In the genomic region with DNA sequence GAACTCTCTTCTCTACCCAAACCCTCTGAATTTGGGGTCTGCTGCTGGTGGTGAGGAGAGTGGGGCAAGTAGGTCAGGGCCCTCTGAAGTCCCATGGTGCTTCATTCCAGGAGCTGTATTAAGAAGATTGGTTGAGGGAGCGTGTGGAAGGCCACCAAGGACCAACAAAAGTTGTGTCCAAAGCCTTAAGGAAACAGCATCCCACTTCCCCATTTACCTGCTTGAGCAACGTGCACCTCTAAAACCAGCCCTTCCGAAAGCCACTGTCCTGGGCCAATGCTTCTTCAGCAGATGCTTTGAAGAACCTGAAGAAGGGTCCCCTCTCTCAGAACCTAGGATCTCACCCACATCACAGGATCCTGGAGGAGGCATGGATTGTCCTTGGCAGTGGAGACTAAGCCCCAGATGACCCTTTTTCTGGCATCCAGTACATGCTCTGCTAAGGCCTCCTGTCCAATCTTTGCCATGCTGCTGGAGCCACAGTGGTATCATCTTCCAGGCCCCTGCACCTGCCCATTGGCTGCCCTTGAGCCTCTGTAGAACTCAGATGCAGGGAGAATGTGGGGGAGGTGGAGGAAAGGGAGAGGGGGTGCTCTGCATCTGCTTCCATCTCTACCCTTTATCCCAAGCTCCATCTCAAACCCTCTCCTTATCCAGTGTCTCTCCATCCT, we compare ENCODE assay signal across 11 cellular contexts. TPM values are rescaled to one million over a fixed set of nuclear protein-coding genes. Genes with fewer than 3 reads are reported as not detected.
DNase-seq lines count a peak whose midpoint lies in the region; ATAC-seq and TF ChIP-seq lines count a peak whose summit lies in the region.
"Had no signal": no experiment of that assay in that cellular context is flagged by ENCODE, and none has a peak within 500 bp of the region (broad histone marks: within the 10 kb centered on the region; RNA-seq: fewer than 3 reads in every experiment).

No MANE protein-coding gene starts in this region.

- ATAC-seq in natural killer cell treated with Interleukin-12 subunit alpha and Interleukin-12 subunit beta and Interleukin-15 and Interleukin-18, amount 100 ng/mL, for 72 hours = no peak
- ATAC-seq in upper lobe of left lung (ENCODE audit: low FRiP score in 2 of 2) (no peak), GM21717 (IDR thresholded peaks at IDR 0.05; ENCODE audit: unreplicated experiment) (no peak), HG02623 (IDR thresholded peaks at IDR 0.05; ENCODE audit: unreplicated experiment) (no peak), HG03520 (IDR thresholded peaks at IDR 0.05; ENCODE audit: unreplicated experiment) (no peak)
- ATAC-seq: stimulated activated memory B cell treated with anti-CD40 and anti-IgM and Interleukin-4, amounts not matched to agents 10 μg/mL and 1 μg/mL and 100 μg/mL, for 72 hours had no signal

- peaks cover 88% of the 10 kb centered on the region for H3K4me1 Mint-ChIP-seq in activated naive CD8-positive, alpha-beta T cell (ENCODE audit: low read depth)
- peaks cover 81% of the 10 kb centered on the region for H3K4me1 Mint-ChIP-seq in activated naive CD8-positive, alpha-beta T cell treated with anti-CD3 and anti-CD28 coated beads for 36 hours
- H3K4me1 Mint-ChIP-seq in natural killer cell treated with Interleukin-12 subunit alpha and Interleukin-12 subunit beta and Interleukin-15 and Interleukin-18, amount 100 ng/mL, for 72 hours (ENCODE audit: low read depth in 2 of 2) = peaks cover 62 to 66% of the 10 kb centered on the region in 2 donors

- H3K27ac Mint-ChIP-seq in activated naive CD8-positive, alpha-beta T cell = peak overlapping the region; percentile 52
- no peak overlapping the region for H3K27ac Mint-ChIP-seq in activated naive CD8-positive, alpha-beta T cell treated with anti-CD3 and anti-CD28 coated beads for 36 hours
- H3K27ac Mint-ChIP-seq in natural killer cell treated with Interleukin-12 subunit alpha and Interleukin-12 subunit beta and Interleukin-15 and Interleukin-18, amount 100 ng/mL, for 72 hours = peak overlapping the region; percentile 29 to 77
- H3K27ac Mint-ChIP-seq: activated naive CD4-positive, alpha-beta T cell treated with anti-CD3 and anti-CD28 coated beads for 36 hours; stimulated activated memory B cell treated with anti-CD40 and anti-IgM and Interleukin-4, amounts not matched to agents 10 μg/mL and 1 μg/mL and 100 μg/mL, for 72 hours had no signal

- peaks cover 97 to 100% (median 99%) of the 10 kb centered on the region in 4 donors for H3K4me1 ChIP-seq in upper lobe of left lung

- no peaks in the 10 kb centered on the region for H3K27me3 Mint-ChIP-seq in activated naive CD8-positive, alpha-beta T cell
- no peaks in the 10 kb centered on the region for H3K27me3 Mint-ChIP-seq in activated naive CD8-positive, alpha-beta T cell treated with anti-CD3 and anti-CD28 coated beads for 36 hours
- H3K27me3 Mint-ChIP-seq in natural killer cell treated with Interleukin-12 subunit alpha and Interleukin-12 subunit beta and Interleukin-15 and Interleukin-18, amount 100 ng/mL, for 72 hours = no peaks in the 10 kb centered on the region
- H3K27me3 Mint-ChIP-seq: stimulated activated memory B cell treated with anti-CD40 and anti-IgM and Interleukin-4, amounts not matched to agents 10 μg/mL and 1 μg/mL and 100 μg/mL, for 72 hours had no signal

- no peaks in the 10 kb centered on the region for H3K36me3 Mint-ChIP-seq in activated naive CD8-positive, alpha-beta T cell
- H3K36me3 Mint-ChIP-seq in activated naive CD8-positive, alpha-beta T cell treated with anti-CD3 and anti-CD28 coated beads for 36 hours = no peaks in the 10 kb centered on the region
- H3K36me3 Mint-ChIP-seq in natural killer cell treated with Interleukin-12 subunit alpha and Interleukin-12 subunit beta and Interleukin-15 and Interleukin-18, amount 100 ng/mL, for 72 hours = no peaks in the 10 kb centered on the region
- H3K36me3 Mint-ChIP-seq: stimulated activated memory B cell treated with anti-CD40 and anti-IgM and Interleukin-4, amounts not matched to agents 10 μg/mL and 1 μg/mL and 100 μg/mL, for 72 hours had no signal

- no peak for DNase-seq in activated naive CD8-positive, alpha-beta T cell treated with anti-CD3 and anti-CD28 coated beads for 36 hours
- DNase-seq in ecto neural progenitor cell (ENCODE audit: low spot score) (peak; percentile 47), upper lobe of left lung (no peak)
- no peak for DNase-seq in natural killer cell treated with Interleukin-12 subunit alpha and Interleukin-12 subunit beta and Interleukin-15 and Interleukin-18, amount 100 ng/mL, for 72 hours (ENCODE audit: low spot score)
- DNase-seq: activated naive CD4-positive, alpha-beta T cell treated with anti-CD3 and anti-CD28 coated beads for 36 hours; NCI-H2029 treated with DMSO at 0.1 percent for 48 hours had no signal

- no peak for TF ChIP-seq CTCF in upper lobe of left lung (IDR thresholded peaks at IDR 0.05)

- H3K36me3 ChIP-seq in upper lobe of left lung = no peaks in the 10 kb centered on the region

- WGBS in upper lobe of left lung, 2 donors = 70 to 85% methylated on average over 3 of the region's 3 CpGs

- no peaks in the 10 kb centered on the region for H3K9me3 ChIP-seq in upper lobe of left lung

- peak overlapping the region; percentile 36 for H3K4me3 Mint-ChIP-seq in activated naive CD8-positive, alpha-beta T cell
- H3K4me3 Mint-ChIP-seq in activated naive CD8-positive, alpha-beta T cell treated with anti-CD3 and anti-CD28 coated beads for 36 hours = no peak overlapping the region
- H3K4me3 Mint-ChIP-seq in natural killer cell treated with Interleukin-12 subunit alpha and Interleukin-12 subunit beta and Interleukin-15 and Interleukin-18, amount 100 ng/mL, for 72 hours = peak overlapping the region; percentile 8
- H3K4me3 Mint-ChIP-seq: activated naive CD4-positive, alpha-beta T cell treated with anti-CD3 and anti-CD28 coated beads for 36 hours; stimulated activated memory B cell treated with anti-CD40 and anti-IgM and Interleukin-4, amounts not matched to agents 10 μg/mL and 1 μg/mL and 100 μg/mL, for 72 hours had no signal

- no peaks in the 10 kb centered on the region for H3K9me3 Mint-ChIP-seq in activated naive CD8-positive, alpha-beta T cell (ENCODE audit: low read depth)
- no peaks in the 10 kb centered on the region for H3K9me3 Mint-ChIP-seq in activated naive CD8-positive, alpha-beta T cell treated with anti-CD3 and anti-CD28 coated beads for 36 hours
- no peaks in the 10 kb centered on the region for H3K9me3 Mint-ChIP-seq in natural killer cell treated with Interleukin-12 subunit alpha and Interleukin-12 subunit beta and Interleukin-15 and Interleukin-18, amount 100 ng/mL, for 72 hours
- H3K9me3 Mint-ChIP-seq: activated naive CD4-positive, alpha-beta T cell treated with anti-CD3 and anti-CD28 coated beads for 36 hours; stimulated activated memory B cell treated with anti-CD40 and anti-IgM and Interleukin-4, amounts not matched to agents 10 μg/mL and 1 μg/mL and 100 μg/mL, for 72 hours had no signal

- H3K27ac ChIP-seq in upper lobe of left lung = peak overlapping the region; percentile 91 to 97 (median 93)

- TF ChIP-seq POLR2A in upper lobe of left lung (IDR thresholded peaks at IDR 0.05) = no peak

- no peak for TF ChIP-seq EP300 in upper lobe of left lung (IDR thresholded peaks at IDR 0.05)

- no peaks in the 10 kb centered on the region for H3K27me3 ChIP-seq in upper lobe of left lung

- no peak overlapping the region for H3K4me3 ChIP-seq in upper lobe of left lung

RNA-seq across cellular contexts. Expression of a gene that starts 5.8 kb away (rescaled TPM):
- 1 to 10 TPM; 4.8 to 5.8 TPM for total RNA-seq in activated naive CD8-positive, alpha-beta T cell treated with anti-CD3 and anti-CD28 coated beads for 36 hours
- total RNA-seq in natural killer cell treated with Interleukin-12 subunit alpha and Interleukin-12 subunit beta and Interleukin-15 and Interleukin-18, amount 100 ng/mL, for 72 hours = 1 to 10 TPM; 1.4 to 5.4 TPM
- 10 to 100 TPM in 5 of 6 donors, 1 to 10 TPM in 1; 3.8 to 24.7 (median 15.8) TPM for total RNA-seq in upper lobe of left lung

RNA-seq across cellular contexts. Expression of a gene that starts 15.5 kb away (rescaled TPM):
- 10 to 100 TPM; 62.7 to 66.7 TPM for total RNA-seq in activated naive CD8-positive, alpha-beta T cell treated with anti-CD3 and anti-CD28 coated beads for 36 hours
- 100 to 1,000 TPM in 1 of 2 donors, 10 to 100 TPM in 1; 79.8 to 102 TPM for total RNA-seq in natural killer cell treated with Interleukin-12 subunit alpha and Interleukin-12 subunit beta and Interleukin-15 and Interleukin-18, amount 100 ng/mL, for 72 hours
- total RNA-seq in upper lobe of left lung = 100 to 1,000 TPM in 3 of 6 donors, 10 to 100 TPM in 3; 57.6 to 240 (median 97.0) TPM

RNA-seq across cellular contexts. Expression of a gene that starts 34.1 kb away (rescaled TPM):
- total RNA-seq in activated naive CD8-positive, alpha-beta T cell treated with anti-CD3 and anti-CD28 coated beads for 36 hours = 10 to 100 TPM; 74.5 to 77.0 TPM
- total RNA-seq in natural killer cell treated with Interleukin-12 subunit alpha and Interleukin-12 subunit beta and Interleukin-15 and Interleukin-18, amount 100 ng/mL, for 72 hours = 100 to 1,000 TPM in 1 of 2 donors, 10 to 100 TPM in 1; 83.1 to 101 TPM
- 100 to 1,000 TPM in 2 of 6 donors, 10 to 100 TPM in 4; 52.2 to 141 (median 75.0) TPM for total RNA-seq in upper lobe of left lung

RNA-seq across cellular contexts. Expression of a gene that starts 43.5 kb away (rescaled TPM):
- 10 to 100 TPM; 11.4 to 12.1 TPM for total RNA-seq in activated naive CD8-positive, alpha-beta T cell treated with anti-CD3 and anti-CD28 coated beads for 36 hours
- 10 to 100 TPM in 1 of 2 donors, 1 to 10 TPM in 1; 4.9 to 10.9 TPM for total RNA-seq in natural killer cell treated with Interleukin-12 subunit alpha and Interleukin-12 subunit beta and Interleukin-15 and Interleukin-18, amount 100 ng/mL, for 72 hours
- 10 to 100 TPM; 31.0 to 55.3 (median 49.9) TPM for total RNA-seq in upper lobe of left lung

RNA-seq across cellular contexts. Expression of a gene that starts 52.0 kb away (rescaled TPM):
- total RNA-seq in activated naive CD8-positive, alpha-beta T cell treated with anti-CD3 and anti-CD28 coated beads for 36 hours = 100 to 1,000 TPM; 103 to 107 TPM
- 100 to 1,000 TPM in 1 of 2 donors, 10 to 100 TPM in 1; 91.5 to 147 TPM for total RNA-seq in natural killer cell treated with Interleukin-12 subunit alpha and Interleukin-12 subunit beta and Interleukin-15 and Interleukin-18, amount 100 ng/mL, for 72 hours
- 100 to 1,000 TPM in 1 of 6 donors, 10 to 100 TPM in 5; 36.5 to 157 (median 71.0) TPM for total RNA-seq in upper lobe of left lung
